15 cellular contexts compared by ENCODE assay signal in the genomic region with DNA sequence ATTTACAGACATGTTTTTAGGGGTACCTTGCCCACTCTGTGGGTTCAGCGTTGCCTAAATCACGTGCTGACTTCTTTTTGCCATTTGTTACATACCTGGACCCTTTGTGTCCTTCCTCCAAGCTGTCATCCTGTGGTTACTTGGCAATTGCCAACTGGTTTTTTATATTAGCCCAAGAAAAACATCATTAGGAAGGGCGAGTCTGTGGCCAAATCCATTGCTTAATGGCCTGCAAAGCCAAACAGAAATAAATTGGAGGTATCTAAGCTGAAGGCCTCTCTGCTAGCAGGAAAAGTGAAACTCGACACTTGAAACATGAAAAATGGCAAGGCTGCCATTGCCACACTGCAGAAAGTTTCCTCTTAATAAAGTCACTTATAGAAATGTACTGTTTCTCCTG.
DNase-seq lines count a peak whose midpoint lies in the region; ATAC-seq and TF ChIP-seq lines count a peak whose summit lies in the region.
"Had no signal": no experiment of that assay in that cellular context is flagged by ENCODE, and none has a peak within 500 bp of the region (broad histone marks: within the 10 kb centered on the region; RNA-seq: fewer than 3 reads in every experiment).

No MANE protein-coding gene starts in this region.

- H3K36me3 ChIP-seq in ascending aorta: no peaks in the 10 kb centered on the region
- no peaks in the 10 kb centered on the region for H3K36me3 ChIP-seq in psoas muscle (ENCODE audit: insufficient read depth in 1 of 2, low read depth in 1 of 2)
- H3K36me3 ChIP-seq: gastroesophageal sphincter had no signal

- no peak for ATAC-seq in psoas muscle
- ATAC-seq: activated T-cell treated with anti-CD3 and anti-CD28 coated beads, Interleukin-2, amount 50 U/mL, for 4 hours; gastroesophageal sphincter; natural killer cell treated with Interleukin-12 subunit alpha and Interleukin-12 subunit beta and Interleukin-15 and Interleukin-18, amount 100 ng/mL, for 72 hours had no signal

- peaks cover 6 to 15% of the 10 kb centered on the region in 2 donors for H3K4me1 ChIP-seq in ascending aorta
- peaks cover 3% of the 10 kb centered on the region for H3K4me1 ChIP-seq in psoas muscle
- H3K4me1 ChIP-seq: gastroesophageal sphincter had no signal

- H3K27me3 ChIP-seq in ascending aorta: no peaks in the 10 kb centered on the region
- no peaks in the 10 kb centered on the region for H3K27me3 ChIP-seq in psoas muscle (ENCODE audit: insufficient read depth in 3 of 3, low read length in 2 of 3)
- H3K27me3 ChIP-seq: gastroesophageal sphincter had no signal

- POLR2A ChIA-PET in AG04449 (lab: Yijun Ruan, JAX): interaction anchor here (0.6 kb wide), 1 partner anchor 17 kb away, joined by 3 read pairs; no protein-coding TSS in a partner anchor

- TF ChIP-seq CTCF in AG04449 (IDR thresholded peaks at IDR 0.05; ENCODE audit: insufficient read depth, low read length, missing control alignments): no peak
- TF ChIP-seq CTCF in ascending aorta (IDR thresholded peaks at IDR 0.05): no peak
- no peak for TF ChIP-seq CTCF in foreskin fibroblast (IDR thresholded peaks at IDR 0.05; ENCODE audit: low read depth, low read length)
- no peak for TF ChIP-seq CTCF in psoas muscle (IDR thresholded peaks at IDR 0.05)

- H3K27ac ChIP-seq in ascending aorta (peak overlapping the region; percentile 79 to 86), psoas muscle (no peak overlapping the region)
- H3K27ac ChIP-seq: gastroesophageal sphincter had no signal

- peak; percentile 44 for DNase-seq in AG04449 (ENCODE audit: low read depth, low spot score)
- peak; percentile 20 for DNase-seq in H4 (ENCODE audit: low spot score)
- DNase-seq in ascending aorta (ENCODE audit: low spot score in 2 of 2): peak in 1 of 2 donors; percentile 78
- peak; percentile 11 to 12 for DNase-seq in foreskin fibroblast
- DNase-seq in effector CD4-positive, alpha-beta T cell: no peak
- no peak for DNase-seq in psoas muscle
- no peak for DNase-seq in amygdala (lab: John Stamatoyannopoulos, UW)
- no peak for DNase-seq in iPS-NIHi11 (ENCODE audit: low spot score)
- DNase-seq: ACHN; activated naive CD8-positive, alpha-beta T cell treated with anti-CD3 and anti-CD28 coated beads for 36 hours; activated T-cell treated with anti-CD3 and anti-CD28 coated beads, Interleukin-2, amount 50 U/mL, for 4 hours; NCI-H1436; NCI-H526 had no signal

- intact Hi-C loops in ascending aorta (cut with DNase I): loop anchor here (1.0 to 5.0 kb wide), 5 partner anchors 19 to 241 kb away; a partner anchor contains a TSS
- intact Hi-C loops in psoas muscle (cut with DNase I): no loop called here

- H3K4me3 ChIP-seq in AG04449 (ENCODE audit: low read depth, low read length) (no peak overlapping the region), ascending aorta (no peak overlapping the region), foreskin fibroblast (ENCODE audit: low read depth in 1 of 2, low read length in 2 of 2) (no peak overlapping the region), psoas muscle (no peak overlapping the region)
- H3K4me3 ChIP-seq: gastroesophageal sphincter had no signal

- 57 to 73% (median 66%) methylated on average over 4 of the region's 4 CpGs for WGBS in psoas muscle, 3 donors

- H3K9me3 ChIP-seq in ascending aorta (no peaks in the 10 kb centered on the region), psoas muscle (peaks cover 3% of the 10 kb centered on the region)
- H3K9me3 ChIP-seq: gastroesophageal sphincter had no signal

- CTCF ChIA-PET in AG04449 (lab: Yijun Ruan, JAX): no interaction called here

Comparison
In these comparisons a context has a peak if more than half of its experiments do, and no peak if none do; other contexts are left out.
1. DNase-seq: peak in AG04449 (single experiment), H4 (single experiment) and foreskin fibroblast (2 of 2); none in effector CD4-positive, alpha-beta T cell (single experiment), psoas muscle (0 of 2), amygdala (0 of 56) and iPS-NIHi11 (single experiment).